ENCODE assay signal across 8 cellular contexts in the genomic region with DNA sequence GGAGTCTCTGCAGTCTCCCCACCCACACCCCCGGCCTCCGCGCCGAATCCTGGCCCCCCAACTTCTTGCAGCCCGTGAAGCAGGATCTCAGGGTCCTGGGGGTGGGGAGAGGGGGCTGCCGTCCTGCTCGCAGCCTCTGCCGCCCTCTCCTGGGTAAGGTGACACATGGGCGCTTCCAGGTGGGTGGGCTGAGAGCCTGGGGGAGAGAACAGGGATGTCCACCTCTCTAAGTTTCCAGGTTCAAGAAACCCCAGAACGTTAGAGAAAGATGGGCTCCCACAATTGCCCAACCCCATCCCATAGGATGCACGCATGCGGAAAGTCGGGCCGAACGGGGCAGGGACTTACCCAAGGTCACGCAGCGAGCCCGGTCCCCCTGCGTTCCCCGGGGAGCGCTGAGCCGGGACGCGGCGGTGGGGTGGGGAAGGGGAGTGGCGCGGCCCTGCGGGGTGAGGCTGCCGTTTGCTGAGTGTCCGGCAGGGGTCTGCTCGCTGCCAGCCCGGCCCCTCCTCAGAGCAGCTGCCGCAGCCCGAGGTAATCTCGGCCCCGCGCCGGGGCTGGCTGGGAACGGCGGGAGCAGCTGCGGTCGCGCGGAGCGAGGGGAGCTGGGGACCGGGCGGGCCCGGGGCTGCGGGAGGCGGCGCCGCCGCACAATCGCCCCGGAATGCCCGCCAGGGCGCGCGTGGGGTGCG. TPM values are rescaled to one million over a fixed set of nuclear protein-coding genes. Genes with fewer than 3 reads are reported as not detected.
DNase-seq lines count a peak whose midpoint lies in the region; ATAC-seq lines count a peak whose summit lies in the region.

No MANE protein-coding gene starts in this region.

- H3K18ac ChIP-seq in mesenchymal stem cell (ENCODE audit: low read depth in 1 of 2, low read length in 2 of 2) = peak overlapping the region; percentile 88 to 95

- H2AFZ ChIP-seq in mesenchymal stem cell (ENCODE audit: low read depth, low read length) = peak overlapping the region; percentile 3

- peak overlapping the region; percentile 96 for H3K27ac Mint-ChIP-seq in stimulated activated effector memory CD8-positive, alpha-beta T cell treated with anti-CD3 and anti-CD28 coated beads, Interleukin-12 subunit alpha, Interleukin-12 subunit beta, amount 100 ng/mL, for 72 hours

- H3K4me2 ChIP-seq in mesenchymal stem cell (ENCODE audit: low read length, poor library complexity, severe bottlenecking) = peak overlapping the region; percentile 69

- peak overlapping the region; percentile 84 to 90 for H3K4me3 ChIP-seq in mesenchymal stem cell (ENCODE audit: insufficient read depth in 1 of 2, low read depth in 1 of 2, low read length in 2 of 2)

- H3K9me3 Mint-ChIP-seq in stimulated activated effector memory CD8-positive, alpha-beta T cell treated with anti-CD3 and anti-CD28 coated beads, Interleukin-12 subunit alpha, Interleukin-12 subunit beta, amount 100 ng/mL, for 72 hours = no peaks in the 10 kb centered on the region

- H2BK120ac ChIP-seq in mesenchymal stem cell (ENCODE audit: low read depth, low read length) = peak overlapping the region; percentile 92

- H3K79me1 ChIP-seq in mesenchymal stem cell (replicated peaks; ENCODE audit: low read length, poor library complexity, severe bottlenecking) = peaks cover 22% of the 10 kb centered on the region

- peak overlapping the region; percentile 59 for H4K91ac ChIP-seq in mesenchymal stem cell (ENCODE audit: low read length)

- H3K4ac ChIP-seq in mesenchymal stem cell (ENCODE audit: low read depth in 1 of 2, low read length in 2 of 2) = peak overlapping the region; percentile 65 to 84

- no peak overlapping the region for H2BK12ac ChIP-seq in mesenchymal stem cell (ENCODE audit: low read length in 2 of 2)

- H3K14ac ChIP-seq in mesenchymal stem cell (ENCODE audit: low read length in 2 of 2) = peak overlapping the region; percentile 61 to 87

- H3K36me3 ChIP-seq in mesenchymal stem cell (ENCODE audit: control insufficient read depth in 1 of 2, insufficient read depth in 2 of 2, low read depth in 1 of 2, low read length in 2 of 2) = peaks cover 23 to 24% of the 10 kb centered on the region in 2 experiments

- peak overlapping the region; percentile 97 for H2BK15ac ChIP-seq in mesenchymal stem cell (ENCODE audit: low read depth, poor library complexity, severe bottlenecking)

- H3K36me3 Mint-ChIP-seq in stimulated activated effector memory CD8-positive, alpha-beta T cell treated with anti-CD3 and anti-CD28 coated beads, Interleukin-12 subunit alpha, Interleukin-12 subunit beta, amount 100 ng/mL, for 72 hours = no peaks in the 10 kb centered on the region

- H3K9ac ChIP-seq in mesenchymal stem cell (ENCODE audit: low read length) = peak overlapping the region; percentile 83

- peak overlapping the region; percentile 88 for H3K4me3 Mint-ChIP-seq in stimulated activated effector memory CD8-positive, alpha-beta T cell treated with anti-CD3 and anti-CD28 coated beads, Interleukin-12 subunit alpha, Interleukin-12 subunit beta, amount 100 ng/mL, for 72 hours

- peak; percentile 37 for DNase-seq in SIG-M5 treated with dmso at 0.1 percent for 504 hours (lab: John Stamatoyannopoulos, UW; ENCODE audit: unreplicated experiment)
- no peak for DNase-seq in SIG-M5 (lab: John Stamatoyannopoulos, UW)
- peak; percentile 48 for DNase-seq in NCI-H510A treated with DMSO at 0.1 percent for 48 hours (lab: John Stamatoyannopoulos, UW)
- peak; percentile 37 to 39 for DNase-seq in activated CD4-positive, alpha-beta T cell treated with anti-CD3 and anti-CD28 coated beads, Interleukin-2, amount 50 U/mL, for 4 hours
- DNase-seq in effector CD4-positive, alpha-beta T cell = peak; percentile 40
- peak; percentile 81 for DNase-seq in mesenchymal stem cell
- peak; percentile 49 to 84 for DNase-seq in stimulated activated effector memory CD8-positive, alpha-beta T cell treated with anti-CD3 and anti-CD28 coated beads, Interleukin-12 subunit alpha, Interleukin-12 subunit beta, amount 100 ng/mL, for 72 hours (ENCODE audit: low spot score in 2 of 2)

- no peaks in the 10 kb centered on the region for H3K27me3 ChIP-seq in mesenchymal stem cell (ENCODE audit: control insufficient read depth in 1 of 2, insufficient read depth in 1 of 2, low read length in 2 of 2)

- H3K4me1 ChIP-seq in mesenchymal stem cell (ENCODE audit: control insufficient read depth, insufficient read depth, low read depth, low read length) = peaks cover 24% of the 10 kb centered on the region

- H3K27ac ChIP-seq in mesenchymal stem cell (ENCODE audit: low read length, poor library complexity, severe bottlenecking) = no peak overlapping the region

- H2AK5ac ChIP-seq in mesenchymal stem cell (ENCODE audit: low read length, severe bottlenecking) = no peak overlapping the region

- peak overlapping the region; percentile 29 for H4K8ac ChIP-seq in mesenchymal stem cell (ENCODE audit: low read length)

- no peaks in the 10 kb centered on the region for H3K9me3 ChIP-seq in mesenchymal stem cell (ENCODE audit: control insufficient read depth, low read length)

- WGBS in mesenchymal stem cell = under 1% methylated on average over 40 of the region's 60 CpGs

- no peak overlapping the region for H2BK5ac ChIP-seq in mesenchymal stem cell (ENCODE audit: low read depth, low read length, poor library complexity, severe bottlenecking)

- peak overlapping the region in 1 of 2 experiments; percentile 46 for H3K23ac ChIP-seq in mesenchymal stem cell (ENCODE audit: low read length in 2 of 2)

- peak; percentile 68 for ATAC-seq in HG03135 (IDR thresholded peaks at IDR 0.05; ENCODE audit: unreplicated experiment)
- ATAC-seq in stimulated activated effector memory CD8-positive, alpha-beta T cell treated with anti-CD3 and anti-CD28 coated beads, Interleukin-12 subunit alpha, Interleukin-12 subunit beta, amount 100 ng/mL, for 72 hours = peak; percentile 84

- H3K4me1 Mint-ChIP-seq in stimulated activated effector memory CD8-positive, alpha-beta T cell treated with anti-CD3 and anti-CD28 coated beads, Interleukin-12 subunit alpha, Interleukin-12 subunit beta, amount 100 ng/mL, for 72 hours = peaks cover 17% of the 10 kb centered on the region

RNA-seq across cellular contexts. Expression of a gene that starts 0.7 kb away (rescaled TPM):
- polyA plus RNA-seq in mesenchymal stem cell (2013, experiment 1 of 2) = 166 TPM
- polyA plus RNA-seq in mesenchymal stem cell (2013, experiment 2 of 2) = 168 TPM

RNA-seq across cellular contexts. Expression of a gene that starts 11.0 kb away (rescaled TPM):
- polyA plus RNA-seq in mesenchymal stem cell (2013, experiment 1 of 2) = not detected
- polyA plus RNA-seq in mesenchymal stem cell (2013, experiment 2 of 2) = not detected

RNA-seq across cellular contexts. Expression of a gene that starts 46.7 kb away (rescaled TPM):
- polyA plus RNA-seq in mesenchymal stem cell (2013, experiment 1 of 2) = 33.9 TPM
- 33.2 TPM for polyA plus RNA-seq in mesenchymal stem cell (2013, experiment 2 of 2)

RNA-seq across cellular contexts. Expression of a gene that starts 58.9 kb away (rescaled TPM):
- 34.0 TPM for polyA plus RNA-seq in mesenchymal stem cell (2013, experiment 1 of 2)
- polyA plus RNA-seq in mesenchymal stem cell (2013, experiment 2 of 2) = 33.7 TPM

RNA-seq across cellular contexts. Expression of a gene that starts 59.1 kb away (rescaled TPM):
- 1,069 TPM for polyA plus RNA-seq in mesenchymal stem cell (2013, experiment 1 of 2)
- polyA plus RNA-seq in mesenchymal stem cell (2013, experiment 2 of 2) = 1,068 TPM
